In genomic region chr3:37229740-37230139, GRCh38 we compare ENCODE assay signal across 1 cellular context.
TF ChIP-seq lines count a peak whose summit lies in the region.

No MANE protein-coding gene starts in this region.

TF ChIP-seq in K562, 482 proteins besides CTCF, POLR2A, EP300 and RAD21 (continued from another document and continues in another):
- TF ChIP-seq ZBTB33 (CRISPR knock-in tag; IDR thresholded peaks at IDR 0.05) = no peak
- TF ChIP-seq PRPF4 (IDR thresholded peaks at IDR 0.05; ENCODE audit: insufficient read depth, low read depth, low read length, poor library complexity, severe bottlenecking) = no peak
- TF ChIP-seq GABPB1 (CRISPR knock-in tag; IDR thresholded peaks at IDR 0.05) = no peak
- no peak for TF ChIP-seq HIVEP1 (CRISPR knock-in tag; IDR thresholded peaks at IDR 0.05)
- TF ChIP-seq KLF13 (tag; IDR thresholded peaks at IDR 0.05; ENCODE audit: borderline replicate concordance, low read depth) = no peak
- TF ChIP-seq HLTF (IDR thresholded peaks at IDR 0.05) = no peak
- TF ChIP-seq SRSF9 (IDR thresholded peaks at IDR 0.05; ENCODE audit: borderline replicate concordance, low read depth, low read length) = no peak
- TF ChIP-seq, protein P1, sequence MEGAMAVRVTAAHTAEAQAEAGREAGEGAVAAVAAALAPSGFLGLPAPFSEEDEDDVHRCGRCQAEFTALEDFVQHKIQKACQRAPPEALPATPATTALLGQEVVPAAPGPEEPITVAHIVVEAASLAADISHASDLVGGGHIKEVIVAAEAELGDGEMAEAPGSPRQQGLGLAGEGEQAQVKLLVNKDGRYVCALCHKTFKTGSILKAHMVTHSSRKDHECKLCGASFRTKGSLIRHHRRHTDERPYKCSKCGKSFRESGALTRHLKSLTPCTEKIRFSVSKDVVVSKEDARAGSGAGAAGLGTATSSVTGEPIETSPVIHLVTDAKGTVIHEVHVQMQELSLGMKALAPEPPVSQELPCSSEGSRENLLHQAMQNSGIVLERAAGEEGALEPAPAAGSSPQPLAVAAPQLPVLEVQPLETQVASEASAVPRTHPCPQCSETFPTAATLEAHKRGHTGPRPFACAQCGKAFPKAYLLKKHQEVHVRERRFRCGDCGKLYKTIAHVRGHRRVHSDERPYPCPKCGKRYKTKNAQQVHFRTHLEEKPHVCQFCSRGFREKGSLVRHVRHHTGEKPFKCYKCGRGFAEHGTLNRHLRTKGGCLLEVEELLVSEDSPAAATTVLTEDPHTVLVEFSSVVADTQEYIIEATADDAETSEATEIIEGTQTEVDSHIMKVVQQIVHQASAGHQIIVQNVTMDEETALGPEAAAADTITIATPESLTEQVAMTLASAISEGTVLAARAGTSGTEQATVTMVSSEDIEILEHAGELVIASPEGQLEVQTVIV (CRISPR knock-in tag; IDR thresholded peaks at IDR 0.05; ENCODE audit: borderline replicate concordance) = no peak
- no peak for TF ChIP-seq ZNF143 (CRISPR knock-in tag; IDR thresholded peaks at IDR 0.05)
- peak; percentile 93 for TF ChIP-seq SOX6 (IDR thresholded peaks at IDR 0.05)
- TF ChIP-seq ATF2 (CRISPR knock-in tag; IDR thresholded peaks at IDR 0.05) = no peak
- TF ChIP-seq BRF1 (IDR thresholded peaks at IDR 0.05; ENCODE audit: borderline replicate concordance, extremely low read depth, insufficient read length) = no peak
- no peak for TF ChIP-seq ZNF133 (CRISPR knock-in tag; IDR thresholded peaks at IDR 0.05)
- no peak; the same call in 1 of the 2 replicates for TF ChIP-seq ZNF551 (CRISPR knock-in tag; IDR thresholded peaks at IDR 0.05)
- peak; percentile 98 for TF ChIP-seq ARID1B (IDR thresholded peaks at IDR 0.05)
- TF ChIP-seq WHSC1 (IDR thresholded peaks at IDR 0.05; ENCODE audit: low read length) = no peak
- peak in 1 of 2 experiments; percentile 96; a peak in 2 of 3 replicates for TF ChIP-seq CBX3 (IDR thresholded peaks at IDR 0.05; ENCODE audit: borderline replicate concordance in 1 of 2, low read length in 2 of 2)
- TF ChIP-seq HNRNPH1 (optimal IDR thresholded peaks at IDR 0.05; ENCODE audit: low read depth, low read length) = no peak
- peak; percentile 97 for TF ChIP-seq CBFA2T2 (conservative IDR thresholded peaks at IDR 0.05)
- no peak for TF ChIP-seq SRSF1 (IDR thresholded peaks at IDR 0.05; ENCODE audit: low read depth, low read length)
- no peak for TF ChIP-seq EZH2 (IDR thresholded peaks at IDR 0.05; ENCODE audit: borderline replicate concordance, low read depth, low read length)
- no peak for TF ChIP-seq RBBP5 (IDR thresholded peaks at IDR 0.05; ENCODE audit: borderline replicate concordance, insufficient read depth, low read length, poor library complexity, severe bottlenecking)
- TF ChIP-seq, protein P2, sequence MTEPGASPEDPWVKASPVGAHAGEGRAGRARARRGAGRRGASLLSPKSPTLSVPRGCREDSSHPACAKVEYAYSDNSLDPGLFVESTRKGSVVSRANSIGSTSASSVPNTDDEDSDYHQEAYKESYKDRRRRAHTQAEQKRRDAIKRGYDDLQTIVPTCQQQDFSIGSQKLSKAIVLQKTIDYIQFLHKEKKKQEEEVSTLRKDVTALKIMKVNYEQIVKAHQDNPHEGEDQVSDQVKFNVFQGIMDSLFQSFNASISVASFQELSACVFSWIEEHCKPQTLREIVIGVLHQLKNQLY (CRISPR knock-in tag; conservative IDR thresholded peaks at IDR 0.05) = no peak
- no peak for TF ChIP-seq POLR2G (IDR thresholded peaks at IDR 0.05; ENCODE audit: low read depth, low read length)
- TF ChIP-seq MCM5 (IDR thresholded peaks at IDR 0.05; ENCODE audit: low read depth) = no peak
- TF ChIP-seq, protein P3, sequence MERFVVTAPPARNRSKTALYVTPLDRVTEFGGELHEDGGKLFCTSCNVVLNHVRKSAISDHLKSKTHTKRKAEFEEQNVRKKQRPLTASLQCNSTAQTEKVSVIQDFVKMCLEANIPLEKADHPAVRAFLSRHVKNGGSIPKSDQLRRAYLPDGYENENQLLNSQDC (CRISPR knock-in tag; IDR thresholded peaks at IDR 0.05) = no peak
- TF ChIP-seq, protein P4, sequence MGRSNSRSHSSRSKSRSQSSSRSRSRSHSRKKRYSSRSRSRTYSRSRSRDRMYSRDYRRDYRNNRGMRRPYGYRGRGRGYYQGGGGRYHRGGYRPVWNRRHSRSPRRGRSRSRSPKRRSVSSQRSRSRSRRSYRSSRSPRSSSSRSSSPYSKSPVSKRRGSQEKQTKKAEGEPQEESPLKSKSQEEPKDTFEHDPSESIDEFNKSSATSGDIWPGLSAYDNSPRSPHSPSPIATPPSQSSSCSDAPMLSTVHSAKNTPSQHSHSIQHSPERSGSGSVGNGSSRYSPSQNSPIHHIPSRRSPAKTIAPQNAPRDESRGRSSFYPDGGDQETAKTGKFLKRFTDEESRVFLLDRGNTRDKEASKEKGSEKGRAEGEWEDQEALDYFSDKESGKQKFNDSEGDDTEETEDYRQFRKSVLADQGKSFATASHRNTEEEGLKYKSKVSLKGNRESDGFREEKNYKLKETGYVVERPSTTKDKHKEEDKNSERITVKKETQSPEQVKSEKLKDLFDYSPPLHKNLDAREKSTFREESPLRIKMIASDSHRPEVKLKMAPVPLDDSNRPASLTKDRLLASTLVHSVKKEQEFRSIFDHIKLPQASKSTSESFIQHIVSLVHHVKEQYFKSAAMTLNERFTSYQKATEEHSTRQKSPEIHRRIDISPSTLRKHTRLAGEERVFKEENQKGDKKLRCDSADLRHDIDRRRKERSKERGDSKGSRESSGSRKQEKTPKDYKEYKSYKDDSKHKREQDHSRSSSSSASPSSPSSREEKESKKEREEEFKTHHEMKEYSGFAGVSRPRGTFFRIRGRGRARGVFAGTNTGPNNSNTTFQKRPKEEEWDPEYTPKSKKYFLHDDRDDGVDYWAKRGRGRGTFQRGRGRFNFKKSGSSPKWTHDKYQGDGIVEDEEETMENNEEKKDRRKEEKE (IDR thresholded peaks at IDR 0.05; ENCODE audit: borderline replicate concordance in 1 of 2, control insufficient read depth in 1 of 2, low read depth in 2 of 2, low read length in 1 of 2) = no peak
- TF ChIP-seq CXXC5 (CRISPR knock-in tag; IDR thresholded peaks at IDR 0.05) = peak; percentile 91
- TF ChIP-seq VEZF1 (CRISPR knock-in tag; IDR thresholded peaks at IDR 0.05) = peak; percentile 50; the same call in 1 of the 2 replicates
- peak; percentile 91 for TF ChIP-seq STAT5A (IDR thresholded peaks at IDR 0.05; ENCODE audit: borderline replicate concordance, low read length)
- TF ChIP-seq NFATC3 (IDR thresholded peaks at IDR 0.05) = no peak
- no peak for TF ChIP-seq PHTF2 (CRISPR knock-in tag; IDR thresholded peaks at IDR 0.05)
- TF ChIP-seq ZBTB12 (CRISPR knock-in tag; IDR thresholded peaks at IDR 0.05) = no peak
- TF ChIP-seq RREB1 (CRISPR knock-in tag; IDR thresholded peaks at IDR 0.05) = no peak
